In genomic region chr7:132476541-132476940, GRCh38 we compare ENCODE assay signal across 18 cellular contexts.
DNase-seq lines count a peak whose midpoint lies in the region; ATAC-seq and TF ChIP-seq lines count a peak whose summit lies in the region.
"Had no signal": no experiment of that assay in that cellular context is flagged by ENCODE, and none has a peak within 500 bp of the region (broad histone marks: within the 10 kb centered on the region; RNA-seq: fewer than 3 reads in every experiment).

No MANE protein-coding gene starts in this region.

- no peak overlapping the region for H2BK15ac ChIP-seq in mesendoderm (replicated peaks; ENCODE audit: low read depth)

- peak; percentile 83 for DNase-seq in SK-N-DZ (ENCODE audit: low spot score)
- no peak for DNase-seq in mesendoderm
- no peak for DNase-seq in SHP77 (lab: John Stamatoyannopoulos, UW)
- DNase-seq in D341Med (ENCODE audit: low spot score) = no peak
- DNase-seq: Caco-2; CD4-positive, CD25-positive, alpha-beta regulatory T cell; CD8-positive, alpha-beta T cell; DMS 273 treated with DMSO at 0.1 percent for 48 hours; DMS79; EL; GDM1; GM23248; HCEC 1CT had no signal

- no peak overlapping the region for H2BK120ac ChIP-seq in mesendoderm (ENCODE audit: low read depth, low read length)

- no peak overlapping the region for H3K4me3 ChIP-seq in mesendoderm (ENCODE audit: low read length)
- H3K4me3 ChIP-seq: BLaER1, GM12878, GM23248 had no signal

- H3K27ac ChIP-seq in mesendoderm (ENCODE audit: low read depth, low read length) = no peak overlapping the region
- H3K27ac ChIP-seq: BLaER1, C4-2B, GM23248 had no signal

- no CpG with 5 or more reads among the region's 1 CpG for WGBS in mesendoderm (ENCODE audit: extremely low coverage, insufficient coverage, low lambda C conversion rate)

- no peak overlapping the region for H4K5ac ChIP-seq in mesendoderm (ENCODE audit: low read length)

- H2BK5ac ChIP-seq in mesendoderm (ENCODE audit: low read length) = no peak overlapping the region

- no peaks in the 10 kb centered on the region for H3K27me3 ChIP-seq in mesendoderm (ENCODE audit: insufficient read depth, low read length, poor library complexity)

- peak overlapping the region; percentile 25 for H3K56ac ChIP-seq in mesendoderm (ENCODE audit: low read length)

- H3K4ac ChIP-seq in mesendoderm (ENCODE audit: low read depth, low read length) = no peak overlapping the region

- H3K4me2 ChIP-seq in mesendoderm (ENCODE audit: low read length) = no peak overlapping the region
- H3K4me2 ChIP-seq: BLaER1 had no signal

- no peak overlapping the region for H2AK5ac ChIP-seq in mesendoderm (ENCODE audit: low read length)

- no peak overlapping the region for H3K9ac ChIP-seq in mesendoderm (ENCODE audit: low read length)
- H3K9ac ChIP-seq: BLaER1, GM23248 had no signal

- ATAC-seq in SK-N-SH treated with all-trans-retinoic acid at 6 μM for 48 hours (peak; percentile 44; the same call in 1 of the 3 replicates), HG03097 (IDR thresholded peaks at IDR 0.05; ENCODE audit: low FRiP score, unreplicated experiment) (no peak)
- ATAC-seq: CD8-positive, alpha-beta T cell; GM12878 had no signal

- no peaks in the 10 kb centered on the region for H3K79me2 ChIP-seq in mesendoderm (ENCODE audit: control insufficient read depth, insufficient read depth, low read length)

- H3K4me1 ChIP-seq in mesendoderm (ENCODE audit: control insufficient read depth, low read depth, low read length) = peaks cover 3% of the 10 kb centered on the region
- H3K4me1 ChIP-seq: BLaER1, Caco-2 had no signal

- H3K36me3 ChIP-seq in mesendoderm (ENCODE audit: control insufficient read depth, insufficient read depth, low read length) = no peaks in the 10 kb centered on the region
- H3K36me3 ChIP-seq: BLaER1 had no signal

- H4K8ac ChIP-seq in mesendoderm (ENCODE audit: low read depth, low read length) = no peak overlapping the region

- H3K23ac ChIP-seq in mesendoderm (ENCODE audit: low read length) = no peak overlapping the region

- no peak overlapping the region for H3K18ac ChIP-seq in mesendoderm (ENCODE audit: low read length)

- H3K79me1 ChIP-seq in mesendoderm (ENCODE audit: low read length) = no peaks in the 10 kb centered on the region

TF ChIP-seq in SK-N-SH treated with all-trans-retinoic acid at 6 μM for 48 hours, 23 proteins besides CTCF, POLR2A, EP300 and RAD21 (continues in another document):
- TF ChIP-seq, protein P1, sequence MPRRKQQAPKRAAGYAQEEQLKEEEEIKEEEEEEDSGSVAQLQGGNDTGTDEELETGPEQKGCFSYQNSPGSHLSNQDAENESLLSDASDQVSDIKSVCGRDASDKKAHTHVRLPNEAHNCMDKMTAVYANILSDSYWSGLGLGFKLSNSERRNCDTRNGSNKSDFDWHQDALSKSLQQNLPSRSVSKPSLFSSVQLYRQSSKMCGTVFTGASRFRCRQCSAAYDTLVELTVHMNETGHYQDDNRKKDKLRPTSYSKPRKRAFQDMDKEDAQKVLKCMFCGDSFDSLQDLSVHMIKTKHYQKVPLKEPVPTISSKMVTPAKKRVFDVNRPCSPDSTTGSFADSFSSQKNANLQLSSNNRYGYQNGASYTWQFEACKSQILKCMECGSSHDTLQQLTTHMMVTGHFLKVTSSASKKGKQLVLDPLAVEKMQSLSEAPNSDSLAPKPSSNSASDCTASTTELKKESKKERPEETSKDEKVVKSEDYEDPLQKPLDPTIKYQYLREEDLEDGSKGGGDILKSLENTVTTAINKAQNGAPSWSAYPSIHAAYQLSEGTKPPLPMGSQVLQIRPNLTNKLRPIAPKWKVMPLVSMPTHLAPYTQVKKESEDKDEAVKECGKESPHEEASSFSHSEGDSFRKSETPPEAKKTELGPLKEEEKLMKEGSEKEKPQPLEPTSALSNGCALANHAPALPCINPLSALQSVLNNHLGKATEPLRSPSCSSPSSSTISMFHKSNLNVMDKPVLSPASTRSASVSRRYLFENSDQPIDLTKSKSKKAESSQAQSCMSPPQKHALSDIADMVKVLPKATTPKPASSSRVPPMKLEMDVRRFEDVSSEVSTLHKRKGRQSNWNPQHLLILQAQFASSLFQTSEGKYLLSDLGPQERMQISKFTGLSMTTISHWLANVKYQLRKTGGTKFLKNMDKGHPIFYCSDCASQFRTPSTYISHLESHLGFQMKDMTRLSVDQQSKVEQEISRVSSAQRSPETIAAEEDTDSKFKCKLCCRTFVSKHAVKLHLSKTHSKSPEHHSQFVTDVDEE (CRISPR knock-in tag; IDR thresholded peaks at IDR 0.05) = peak; percentile 88
- TF ChIP-seq BACH2 (CRISPR knock-in tag; IDR thresholded peaks at IDR 0.05; ENCODE audit: borderline replicate concordance) = no peak; the same call in 1 of the 2 replicates
- TF ChIP-seq ZNF565 (CRISPR knock-in tag; conservative IDR thresholded peaks at IDR 0.05; ENCODE audit: low read depth) = no peak
- TF ChIP-seq PPARA (CRISPR knock-in tag; IDR thresholded peaks at IDR 0.05; ENCODE audit: borderline replicate concordance) = no peak
- TF ChIP-seq ISL1 (CRISPR knock-in tag; IDR thresholded peaks at IDR 0.05) = peak; percentile 98
- TF ChIP-seq ARNTL (CRISPR knock-in tag; IDR thresholded peaks at IDR 0.05; ENCODE audit: borderline replicate concordance, low read depth) = no peak
- TF ChIP-seq GLIS3 (CRISPR knock-in tag; IDR thresholded peaks at IDR 0.05) = peak; percentile 50; the same call in 1 of the 2 replicates
- TF ChIP-seq TOX (CRISPR knock-in tag; IDR thresholded peaks at IDR 0.05; ENCODE audit: borderline replicate concordance) = no peak
- no peak for TF ChIP-seq RARB (CRISPR knock-in tag; IDR thresholded peaks at IDR 0.05)
- TF ChIP-seq ZFP3 (CRISPR knock-in tag; IDR thresholded peaks at IDR 0.05) = no peak
- TF ChIP-seq CSDC2 (CRISPR knock-in tag; IDR thresholded peaks at IDR 0.05) = no peak
- TF ChIP-seq ESRRG (CRISPR knock-in tag; IDR thresholded peaks at IDR 0.05) = peak; percentile 29; the same call in 1 of the 2 replicates
- TF ChIP-seq, protein P2, sequence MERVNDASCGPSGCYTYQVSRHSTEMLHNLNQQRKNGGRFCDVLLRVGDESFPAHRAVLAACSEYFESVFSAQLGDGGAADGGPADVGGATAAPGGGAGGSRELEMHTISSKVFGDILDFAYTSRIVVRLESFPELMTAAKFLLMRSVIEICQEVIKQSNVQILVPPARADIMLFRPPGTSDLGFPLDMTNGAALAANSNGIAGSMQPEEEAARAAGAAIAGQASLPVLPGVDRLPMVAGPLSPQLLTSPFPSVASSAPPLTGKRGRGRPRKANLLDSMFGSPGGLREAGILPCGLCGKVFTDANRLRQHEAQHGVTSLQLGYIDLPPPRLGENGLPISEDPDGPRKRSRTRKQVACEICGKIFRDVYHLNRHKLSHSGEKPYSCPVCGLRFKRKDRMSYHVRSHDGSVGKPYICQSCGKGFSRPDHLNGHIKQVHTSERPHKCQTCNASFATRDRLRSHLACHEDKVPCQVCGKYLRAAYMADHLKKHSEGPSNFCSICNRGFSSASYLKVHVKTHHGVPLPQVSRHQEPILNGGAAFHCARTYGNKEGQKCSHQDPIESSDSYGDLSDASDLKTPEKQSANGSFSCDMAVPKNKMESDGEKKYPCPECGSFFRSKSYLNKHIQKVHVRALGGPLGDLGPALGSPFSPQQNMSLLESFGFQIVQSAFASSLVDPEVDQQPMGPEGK (CRISPR knock-in tag; IDR thresholded peaks at IDR 0.05; ENCODE audit: borderline replicate concordance) = peak; percentile 91; the same call in 1 of the 2 replicates
- TF ChIP-seq OSR1 (CRISPR knock-in tag; IDR thresholded peaks at IDR 0.05) = no peak
- TF ChIP-seq ZC3H10 (CRISPR knock-in tag; IDR thresholded peaks at IDR 0.05) = no peak
- peak; percentile 88 for TF ChIP-seq SNAI2 (CRISPR knock-in tag; IDR thresholded peaks at IDR 0.05)
- peak; percentile 57; the same call in 1 of the 2 replicates for TF ChIP-seq POU6F1 (CRISPR knock-in tag; IDR thresholded peaks at IDR 0.05; ENCODE audit: borderline replicate concordance, low read depth)
- TF ChIP-seq ZNF70 (CRISPR knock-in tag; IDR thresholded peaks at IDR 0.05) = no peak
- peak; percentile 53; the same call in 1 of the 2 replicates for TF ChIP-seq ZNF8 (CRISPR knock-in tag; IDR thresholded peaks at IDR 0.05)
- TF ChIP-seq ZFP30 (CRISPR knock-in tag; IDR thresholded peaks at IDR 0.05) = no peak
- TF ChIP-seq TCF4 (CRISPR knock-in tag; IDR thresholded peaks at IDR 0.05; ENCODE audit: borderline replicate concordance) = peak; percentile 98
- peak; percentile 68; the same call in 1 of the 2 replicates for TF ChIP-seq CSRNP3 (CRISPR knock-in tag; IDR thresholded peaks at IDR 0.05)
